Comparison of ENCODE assay signal across 8 cellular contexts in genomic region chr10:113959383-113959760, GRCh38.
DNase-seq lines count a peak whose midpoint lies in the region; ATAC-seq and TF ChIP-seq lines count a peak whose summit lies in the region.

No MANE protein-coding gene starts in this region.

- H3K4me3 ChIP-seq in GM23248 (no peak overlapping the region), muscle layer of duodenum (ENCODE audit: low read depth in 1 of 2, low read length in 2 of 2) (no peak overlapping the region)

- in situ Hi-C loops in GM13976 (cut with MboI; ENCODE audit: low sequenced_read_pairs, unreplicated experiment) (no loop called here), GM23248 (cut with MboI) (no loop called here)

- TF ChIP-seq CTCF in GM13976 (IDR thresholded peaks at IDR 0.05; ENCODE audit: borderline replicate concordance, control extremely low read depth, extremely low read depth, insufficient read depth, missing control alignments): no peak

- H3K4me1 ChIP-seq in GM23248 (ENCODE audit: insufficient read depth): peaks cover 12% of the 10 kb centered on the region
- H3K4me1 ChIP-seq in muscle layer of duodenum (ENCODE audit: control insufficient read depth in 1 of 2, insufficient read depth in 2 of 2, low read length in 2 of 2): peaks cover 17 to 25% of the 10 kb centered on the region in 2 donors

- no peaks in the 10 kb centered on the region for H3K79me2 ChIP-seq in GM23248 (ENCODE audit: insufficient read depth)

- peaks cover 5% of the 10 kb centered on the region; the same call in 1 of the 2 replicates for H3F3A ChIP-seq in GM23248 (ENCODE audit: insufficient read depth)

- H3K27ac ChIP-seq in GM23248 (peak overlapping the region; percentile 46; the same call in 1 of the 2 replicates), muscle layer of duodenum (ENCODE audit: low read length) (peak overlapping the region; percentile 88)

- no peaks in the 10 kb centered on the region for H4K20me1 ChIP-seq in GM23248 (ENCODE audit: insufficient read depth)

- no peaks in the 10 kb centered on the region; the same call in 1 of the 2 replicates for H3K27me3 ChIP-seq in GM23248 (replicated peaks; ENCODE audit: insufficient read depth)
- H3K27me3 ChIP-seq in muscle layer of duodenum (ENCODE audit: low read depth, low read length): no peaks in the 10 kb centered on the region

- H3K4me2 ChIP-seq in GM23248 (ENCODE audit: unreplicated experiment): no peak overlapping the region

- H3K9ac ChIP-seq in GM23248: no peak overlapping the region

- WGBS in GM23248 (ENCODE audit: low coverage in 1 of 2, low lambda C conversion rate in 2 of 2, missing lambda C conversion rate in 2 of 2), 2 experiments: 23 to 31% methylated on average over 6 of the region's 6 CpGs

- no peak overlapping the region for H2AFZ ChIP-seq in GM23248

- H3K9me2 ChIP-seq in GM23248 (ENCODE audit: insufficient read depth): no peaks in the 10 kb centered on the region

- ATAC-seq in HG03135 (IDR thresholded peaks at IDR 0.05; ENCODE audit: unreplicated experiment): no peak

- H3K9me3 ChIP-seq in GM23248 (ENCODE audit: low read depth): no peaks in the 10 kb centered on the region
- H3K9me3 ChIP-seq in muscle layer of duodenum (ENCODE audit: control insufficient read depth in 1 of 2, low read length in 2 of 2): no peaks in the 10 kb centered on the region

- H3K36me3 ChIP-seq in GM23248 (ENCODE audit: low read depth): no peaks in the 10 kb centered on the region
- no peaks in the 10 kb centered on the region for H3K36me3 ChIP-seq in muscle layer of duodenum (ENCODE audit: control insufficient read depth in 1 of 2, insufficient read depth in 2 of 2, low read length in 2 of 2)

- DNase-seq in GM13976 (ENCODE audit: low spot score): peak; percentile 49
- DNase-seq in GM23248: peak; percentile 33
- DNase-seq in NCI-H460 (ENCODE audit: extremely low read depth, low read depth): peak; percentile 20
- no peak for DNase-seq in NCI-H524 (lab: John Stamatoyannopoulos, UW)
- DNase-seq in kidney glomerular epithelial cell (lab: John Stamatoyannopoulos, UW): no peak
- DNase-seq in stimulated activated naive CD4-positive, alpha-beta T cell (lab: John Stamatoyannopoulos, UW): no peak

Comparison
In these comparisons a context has a peak if more than half of its experiments do, and no peak if none do; other contexts are left out.
1. DNase-seq: peak in GM13976 (single experiment), GM23248 (single experiment) and NCI-H460 (single experiment); none in NCI-H524 (0 of 2), kidney glomerular epithelial cell (single experiment) and stimulated activated naive CD4-positive, alpha-beta T cell (0 of 6).